ENCODE assay signal across 8 cellular contexts in genomic region chr22:46012881-46013281, GRCh38. TPM values are rescaled to one million over a fixed set of nuclear protein-coding genes. Genes with fewer than 3 reads are reported as not detected.
DNase-seq lines count a peak whose midpoint lies in the region; ATAC-seq and TF ChIP-seq lines count a peak whose summit lies in the region.

No MANE protein-coding gene starts in this region.

- TF ChIP-seq CTCF in GM06990 (IDR thresholded peaks at IDR 0.05; ENCODE audit: insufficient read depth, low read length, poor library complexity, severe bottlenecking): no peak
- no peak for TF ChIP-seq CTCF in activated B cell treated with CpG ODN at 0.5 μM for 24 hours (IDR thresholded peaks at IDR 0.05)
- TF ChIP-seq CTCF in sigmoid colon (IDR thresholded peaks at IDR 0.05): no peak

- no peaks in the 10 kb centered on the region for H3K27me3 ChIP-seq in GM06990 (replicated peaks; ENCODE audit: control insufficient read depth, insufficient read depth, low read length)
- H3K27me3 ChIP-seq in sigmoid colon: no peaks in the 10 kb centered on the region

- H3K36me3 Mint-ChIP-seq in activated B cell treated with CpG ODN at 0.5 μM for 24 hours (ENCODE audit: low read depth): peaks cover 3% of the 10 kb centered on the region

- peak overlapping the region; percentile 87 to 99 (median 96) for H3K27ac ChIP-seq in sigmoid colon

- TF ChIP-seq POLR2A in sigmoid colon (IDR thresholded peaks at IDR 0.05): no peak

- H3K9me3 Mint-ChIP-seq in activated B cell treated with CpG ODN at 0.5 μM for 24 hours: peaks cover 5% of the 10 kb centered on the region

- intact Hi-C loops in activated B cell treated with CpG ODN at 0.5 μM for 24 hours (cut with micrococcal nuclease) (loop anchor here (1.0 to 5.0 kb wide), 6 partner anchors 17 to 299 kb away; no protein-coding TSS in a partner anchor), left cardiac atrium (cut with DNase I) (no loop called here), sigmoid colon (cut with DNase I) (loop anchor here (5.0 kb wide), 1 partner anchor 79 kb away; no protein-coding TSS in a partner anchor)

- peaks cover 7% of the 10 kb centered on the region for H3K4me1 Mint-ChIP-seq in activated B cell treated with CpG ODN at 0.5 μM for 24 hours

- peak overlapping the region; percentile 82 for H3K27ac Mint-ChIP-seq in activated B cell treated with CpG ODN at 0.5 μM for 24 hours

- H3K4me3 ChIP-seq in GM06990 (replicated peaks; ENCODE audit: low read depth, low read length) (peak overlapping the region; percentile 86), sigmoid colon (peak overlapping the region in 3 of 4 donors; percentile 57 to 74 (median 61))

- POLR2A ChIA-PET in activated B cell treated with CpG ODN at 0.5 μM for 24 hours (lab: Charles Lee): interaction anchor here (0.6 to 2.9 kb wide), 14 partner anchors 10 to 323 kb away, joined by 3 to 34 read pairs (median 5); partner anchors contain the start of genes CDPF1, GTSE1 and TRMU

- TF ChIP-seq EP300 in sigmoid colon (IDR thresholded peaks at IDR 0.05): no peak

- 26 to 52% methylated on average over 11 of the region's 11 CpGs for WGBS in sigmoid colon, 2 donors

- H3K36me3 ChIP-seq in GM06990 (ENCODE audit: control insufficient read depth, insufficient read depth, low read length) (no peaks in the 10 kb centered on the region), sigmoid colon (no peaks in the 10 kb centered on the region)

- peak overlapping the region; percentile 91 for H3K4me3 Mint-ChIP-seq in activated B cell treated with CpG ODN at 0.5 μM for 24 hours

- no peaks in the 10 kb centered on the region for H3K9me3 ChIP-seq in sigmoid colon

- no peaks in the 10 kb centered on the region for H3K27me3 Mint-ChIP-seq in activated B cell treated with CpG ODN at 0.5 μM for 24 hours

- no peak for DNase-seq in GM06990 (ENCODE audit: extremely low read depth, insufficient read length)
- no peak for DNase-seq in activated B cell treated with CpG ODN at 0.5 μM for 24 hours
- peak; percentile 28 for DNase-seq in left cardiac atrium
- DNase-seq in sigmoid colon: no peak
- no peak for DNase-seq in cortex of kidney (lab: John Stamatoyannopoulos, UW)

- CTCF ChIA-PET in activated B cell treated with CpG ODN at 0.5 μM for 24 hours (lab: Charles Lee): interaction anchor here (1.0 to 5.0 kb wide), 7 partner anchors 17 to 109 kb away, joined by 3 to 58 read pairs (median 7); no protein-coding TSS in a partner anchor

- ATAC-seq in activated B cell treated with CpG ODN at 0.5 μM for 24 hours (ENCODE audit: low read depth) (no peak), left cardiac atrium (peak in 1 of 2 donors; percentile 17), HG03354 (IDR thresholded peaks at IDR 0.05; ENCODE audit: poor library complexity, severe bottlenecking, unreplicated experiment) (no peak), HG02678 (IDR thresholded peaks at IDR 0.05; ENCODE audit: unreplicated experiment) (no peak), GM19467 (IDR thresholded peaks at IDR 0.05; ENCODE audit: unreplicated experiment) (no peak)

- H3K4me1 ChIP-seq in sigmoid colon: peaks cover 0 to 37% (median 28%) of the 10 kb centered on the region in 4 donors

RNA-seq across cellular contexts. Expression of gene WNT7B, which starts 35.9 kb away (rescaled TPM):
- total RNA-seq in activated B cell treated with CpG ODN at 0.5 μM for 24 hours (not detected in 2 replicates), left cardiac atrium (not detected), sigmoid colon (not detected)
- not detected for polyA plus RNA-seq in sigmoid colon

Comparison
In these comparisons a context has a peak if more than half of its experiments do, and no peak if none do; other contexts are left out.
1. intact Hi-C loops: an anchor here in activated B cell treated with CpG ODN at 0.5 μM for 24 hours (1.0 to 5.0 kb wide) and sigmoid colon (5.0 kb wide); none called in left cardiac atrium.